In genomic region chrX:17642891-17643290, GRCh38 we compare ENCODE assay signal across 29 cellular contexts.
"Had no signal": no experiment of that assay in that cellular context is flagged by ENCODE, and none has a peak within 500 bp of the region (broad histone marks: within the 10 kb centered on the region; RNA-seq: fewer than 3 reads in every experiment).

No MANE protein-coding gene starts in this region.

- FAIRE-seq: TTC549 had no signal

- H3K4me3 Mint-ChIP-seq: activated CD4-positive, alpha-beta T cell treated with anti-CD3 and anti-CD28 coated beads, Interleukin-2, amount 10 ng/mL, durations not matched to agents 24 days and 14 days; activated CD8-positive, alpha-beta T cell treated with anti-CD3 and anti-CD28 coated beads for 36 hours; activated naive CD4-positive, alpha-beta T cell treated with anti-CD3 and anti-CD28 coated beads, Interleukin-2, amount 10 ng/mL, durations not matched to agents 7 days and 5 days; activated naive CD8-positive, alpha-beta T cell; activated T-cell treated with anti-CD3 and anti-CD28 coated beads, Interleukin-2, amount 50 U/mL, for 72 hours; T-helper 1 cell treated with Interleukin-12 subunit alpha and Interleukin-12 subunit beta and Interleukin-4 antibody, amounts not matched to agents 30 μg/mL and 1 μg/mL, for 36 hours; T-helper 2 cell treated with Interferon-gamma antibody and Interleukin-4, amounts not matched to agents 5 μg/mL and 100 μg/mL, for 36 hours had no signal

- H3K4me2 ChIP-seq: KMS-11, SK-N-SH had no signal

- H3K4me3 ChIP-seq: Peyer's patch, SJSA1 had no signal

- H3K36me3 Mint-ChIP-seq: activated naive CD4-positive, alpha-beta T cell treated with anti-CD3 and anti-CD28 coated beads, Interleukin-2, amount 10 ng/mL, durations not matched to agents 7 days and 5 days; activated naive CD8-positive, alpha-beta T cell had no signal

- H3K4me1 ChIP-seq: Peyer's patch, SJSA1 had no signal

- H3K9me3 Mint-ChIP-seq: activated CD4-positive, alpha-beta T cell treated with anti-CD3 and anti-CD28 coated beads, Interleukin-2, amount 10 ng/mL, durations not matched to agents 24 days and 14 days; activated CD8-positive, alpha-beta T cell treated with anti-CD3 and anti-CD28 coated beads for 36 hours; activated naive CD4-positive, alpha-beta T cell treated with anti-CD3 and anti-CD28 coated beads, Interleukin-2, amount 10 ng/mL, durations not matched to agents 7 days and 5 days; activated T-helper 2 cell treated with anti-CD3 and anti-CD28 coated beads, Interferon-gamma antibody, Interleukin-2, Interleukin-4, amounts not matched to agents 10 μg/mL and 5 μg/mL and 100 μg/mL, durations not matched to agents 14 hours and 24 hours and 36 hours; T-helper 1 cell treated with Interleukin-12 subunit alpha and Interleukin-12 subunit beta and Interleukin-4 antibody, amounts not matched to agents 30 μg/mL and 1 μg/mL, for 36 hours; T-helper 2 cell treated with Interferon-gamma antibody and Interleukin-4, amounts not matched to agents 5 μg/mL and 100 μg/mL, for 36 hours had no signal

- DNase-seq: activated CD4-positive, alpha-beta T cell treated with anti-CD3 and anti-CD28 coated beads, Interleukin-2, amount 10 ng/mL, durations not matched to agents 24 days and 14 days; activated CD4-positive, alpha-beta T cell treated with anti-CD3 and anti-CD28 coated beads, Interleukin-2, amount 50 U/mL, for 4 hours; activated CD8-positive, alpha-beta T cell treated with anti-CD3 and anti-CD28 coated beads for 36 hours; activated gamma-delta T cell; activated naive CD4-positive, alpha-beta T cell treated with anti-CD3 and anti-CD28 coated beads, Interleukin-2, amount 10 ng/mL, durations not matched to agents 7 days and 5 days; activated T-cell treated with anti-CD3 and anti-CD28 coated beads, Interleukin-2, amount 50 U/mL, for 1 hour; activated T-cell treated with anti-CD3 and anti-CD28 coated beads, Interleukin-2, amount 50 U/mL, for 72 hours; amniotic stem cell; aorta; NCI-H1105; NCI-H1417 treated with DMSO at 0.1 percent for 48 hours; NCI-H187 treated with DMSO at 0.1 percent for 48 hours; NCI-H2081; NCI-H2171 treated with DMSO at 0.1 percent for 48 hours; NCI-H2227 treated with DMSO at 0.1 percent for 48 hours; NCI-H446; NK-92 treated with Interleukin-12 subunit alpha and Interleukin-12 subunit beta, amount 100 ng/mL, for 24 hours; PC-3; Peyer's patch; RPMI8226; SHP77 treated with DMSO at 0.1 percent for 48 hours; SK-N-SH had no signal

- H3K27ac ChIP-seq: KMS-11, Peyer's patch, SJSA1 had no signal

- H3K9me3 ChIP-seq: Peyer's patch, SJSA1, SK-N-SH had no signal

- H3K36me3 ChIP-seq: Peyer's patch, SJSA1 had no signal

- ATAC-seq: activated CD8-positive, alpha-beta T cell treated with anti-CD3 and anti-CD28 coated beads for 36 hours; activated T-cell treated with anti-CD3 and anti-CD28 coated beads, Interleukin-2, amount 50 U/mL, for 72 hours; PC-3 had no signal

- H3K27ac Mint-ChIP-seq: activated CD4-positive, alpha-beta T cell treated with anti-CD3 and anti-CD28 coated beads, Interleukin-2, amount 10 ng/mL, durations not matched to agents 24 days and 14 days; activated CD8-positive, alpha-beta T cell treated with anti-CD3 and anti-CD28 coated beads for 36 hours; activated naive CD4-positive, alpha-beta T cell treated with anti-CD3 and anti-CD28 coated beads, Interleukin-2, amount 10 ng/mL, durations not matched to agents 7 days and 5 days; activated naive CD8-positive, alpha-beta T cell; activated T-cell treated with anti-CD3 and anti-CD28 coated beads, Interleukin-2, amount 50 U/mL, for 72 hours; activated T-helper 2 cell treated with anti-CD3 and anti-CD28 coated beads, Interferon-gamma antibody, Interleukin-2, Interleukin-4, amounts not matched to agents 10 μg/mL and 5 μg/mL and 100 μg/mL, durations not matched to agents 14 hours and 24 hours and 36 hours; T-helper 1 cell treated with Interleukin-12 subunit alpha and Interleukin-12 subunit beta and Interleukin-4 antibody, amounts not matched to agents 30 μg/mL and 1 μg/mL, for 36 hours; T-helper 2 cell treated with Interferon-gamma antibody and Interleukin-4, amounts not matched to agents 5 μg/mL and 100 μg/mL, for 36 hours had no signal

- H3K27me3 Mint-ChIP-seq: activated CD8-positive, alpha-beta T cell treated with anti-CD3 and anti-CD28 coated beads for 36 hours; activated naive CD4-positive, alpha-beta T cell treated with anti-CD3 and anti-CD28 coated beads, Interleukin-2, amount 10 ng/mL, durations not matched to agents 7 days and 5 days; activated naive CD8-positive, alpha-beta T cell had no signal

- H3K27me3 ChIP-seq: Peyer's patch, SJSA1 had no signal
